21 cellular contexts compared by ENCODE assay signal in genomic region chr2:227420063-227421052, GRCh38. TPM values are rescaled to one million over a fixed set of nuclear protein-coding genes. Genes with fewer than 3 reads are reported as not detected.
A peak's percentile ranks its signal among the peaks of the same experiment; 100 is the strongest.
DNase-seq lines count a peak whose midpoint lies in the region; ATAC-seq, FAIRE-seq and TF ChIP-seq lines count a peak whose summit lies in the region.
"Had no signal": no experiment of that assay in that cellular context is flagged by ENCODE, and none has a peak within 500 bp of the region (broad histone marks: within the 10 kb centered on the region; RNA-seq: fewer than 3 reads in every experiment).

No MANE protein-coding gene starts in this region.

- H3K9ac ChIP-seq in K562 (ENCODE audit: insufficient read depth in 1 of 2, low read depth in 2 of 2, low read length in 2 of 2) = no peak overlapping the region
- H3K9ac ChIP-seq: BLaER1 had no signal

- H3K36me3 ChIP-seq in K562 (ENCODE audit: control insufficient read depth, insufficient read depth, low read length) (no peaks in the 10 kb centered on the region), right lobe of liver (no peaks in the 10 kb centered on the region), upper lobe of left lung (no peaks in the 10 kb centered on the region)
- H3K36me3 ChIP-seq: BLaER1, HAP-1 had no signal

- H3K4me3 Mint-ChIP-seq in stimulated activated naive B cell treated with anti-CD40 and anti-IgM and Interleukin-4, amounts not matched to agents 10 μg/mL and 1 μg/mL and 100 μg/mL, for 72 hours = no peak overlapping the region
- no peak overlapping the region for H3K4me3 Mint-ChIP-seq in activated CD4-positive, alpha-beta T cell treated with anti-CD3 and anti-CD28 coated beads, Interleukin-2, amount 10 ng/mL, durations not matched to agents 24 days and 14 days
- H3K4me3 Mint-ChIP-seq: CD8-positive, alpha-beta T cell had no signal

- 82% methylated on average over 15 of the region's 15 CpGs for WGBS in A549 (ENCODE audit: missing lambda C conversion rate)
- WGBS in K562 (ENCODE audit: insufficient coverage, low coverage, missing lambda C conversion rate) = 58% methylated on average over 11 of the region's 15 CpGs
- 68% methylated on average over 11 of the region's 15 CpGs for WGBS in right lobe of liver (ENCODE audit: insufficient coverage, low coverage, low lambda C conversion rate, missing lambda C conversion rate)
- 85 to 90% methylated on average over 13 to 15 of the region's 15 CpGs for WGBS in upper lobe of left lung, 2 donors

- TF ChIP-seq EP300 in A549 (IDR thresholded peaks at IDR 0.05) (no peak), K562 (IDR thresholded peaks at IDR 0.05; ENCODE audit: low read length) (no peak), upper lobe of left lung (IDR thresholded peaks at IDR 0.05) (no peak)

- no peak for ATAC-seq in A549
- no peak; the same call in 2 of the 3 replicates for ATAC-seq in K562
- ATAC-seq in right lobe of liver = peak in 3 of 4 donors; percentile 34 to 74 (median 39)
- no peak for ATAC-seq in stimulated activated naive B cell treated with anti-CD40 and anti-IgM and Interleukin-4, amounts not matched to agents 10 μg/mL and 1 μg/mL and 100 μg/mL, for 72 hours (replicated peaks)
- no peak for ATAC-seq in upper lobe of left lung (ENCODE audit: low FRiP score in 2 of 2)
- no peak for ATAC-seq in GM19397 (IDR thresholded peaks at IDR 0.05; ENCODE audit: unreplicated experiment)
- ATAC-seq: CD8-positive, alpha-beta T cell had no signal

- no peaks in the 10 kb centered on the region for H3K9me3 ChIP-seq in A549
- H3K9me3 ChIP-seq in K562 (replicated peaks; ENCODE audit: control insufficient read depth, insufficient read depth, low read depth, low read length) = no peaks in the 10 kb centered on the region
- no peaks in the 10 kb centered on the region for H3K9me3 ChIP-seq in right lobe of liver
- no peaks in the 10 kb centered on the region for H3K9me3 ChIP-seq in upper lobe of left lung
- H3K9me3 ChIP-seq: BLaER1, HAP-1 had no signal

- H3K9me3 Mint-ChIP-seq in stimulated activated naive B cell treated with anti-CD40 and anti-IgM and Interleukin-4, amounts not matched to agents 10 μg/mL and 1 μg/mL and 100 μg/mL, for 72 hours = no peaks in the 10 kb centered on the region
- peaks cover 6% of the 10 kb centered on the region for H3K9me3 Mint-ChIP-seq in activated CD4-positive, alpha-beta T cell treated with anti-CD3 and anti-CD28 coated beads, Interleukin-2, amount 10 ng/mL, durations not matched to agents 24 days and 14 days
- H3K9me3 Mint-ChIP-seq: CD8-positive, alpha-beta T cell had no signal

- H3K27ac Mint-ChIP-seq in stimulated activated naive B cell treated with anti-CD40 and anti-IgM and Interleukin-4, amounts not matched to agents 10 μg/mL and 1 μg/mL and 100 μg/mL, for 72 hours = peak overlapping the region; percentile 47
- H3K27ac Mint-ChIP-seq in activated CD4-positive, alpha-beta T cell treated with anti-CD3 and anti-CD28 coated beads, Interleukin-2, amount 10 ng/mL, durations not matched to agents 24 days and 14 days = no peak overlapping the region
- H3K27ac Mint-ChIP-seq: CD8-positive, alpha-beta T cell had no signal

- peak overlapping the region in 1 of 2 experiments; percentile 15; a peak in 2 of 6 replicates for H3K27ac ChIP-seq in A549
- no peak overlapping the region for H3K27ac ChIP-seq in K562 (ENCODE audit: extremely low read depth, low read depth, low read length)
- H3K27ac ChIP-seq in right lobe of liver = no peak overlapping the region
- no peak overlapping the region for H3K27ac ChIP-seq in upper lobe of left lung
- H3K27ac ChIP-seq: 22Rv1, BLaER1, HL-60 had no signal

- no peak for FAIRE-seq in A549 (lab: Jason Lieb, UNC)
- FAIRE-seq in K562 (lab: Jason Lieb, UNC) = no peak

- TF ChIP-seq RAD21 in A549 (conservative IDR thresholded peaks at IDR 0.05 in 1 of 2, IDR thresholded peaks at IDR 0.05 in 1 of 2) (no peak), K562 (CRISPR knock-in tag; conservative IDR thresholded peaks at IDR 0.05 in 1 of 2, IDR thresholded peaks at IDR 0.05 in 1 of 2) (no peak)

- no peaks in the 10 kb centered on the region for H4K20me1 ChIP-seq in K562 (replicated peaks; ENCODE audit: control insufficient read depth, insufficient read depth, low read length)
- H4K20me1 ChIP-seq: BLaER1 had no signal

- H3K4me1 Mint-ChIP-seq in stimulated activated naive B cell treated with anti-CD40 and anti-IgM and Interleukin-4, amounts not matched to agents 10 μg/mL and 1 μg/mL and 100 μg/mL, for 72 hours = peaks cover 22 to 28% of the 10 kb centered on the region in 2 donors
- peaks cover 13% of the 10 kb centered on the region for H3K4me1 Mint-ChIP-seq in activated CD4-positive, alpha-beta T cell treated with anti-CD3 and anti-CD28 coated beads, Interleukin-2, amount 10 ng/mL, durations not matched to agents 24 days and 14 days

- no peaks in the 10 kb centered on the region for H3K79me2 ChIP-seq in K562 (ENCODE audit: control insufficient read depth, insufficient read depth, low read length)

- intact Hi-C loops in K562 (cut with micrococcal nuclease) (no loop called here), right lobe of liver (cut with DNase I) (no loop called here)
- intact Hi-C loops in activated CD4-positive, alpha-beta T cell treated with anti-CD3 and anti-CD28 coated beads, Interleukin-2, amount 10 ng/mL, durations not matched to agents 24 days and 14 days (cut with micrococcal nuclease) = no loop called here

- peaks cover 5 to 6% of the 10 kb centered on the region in 2 donors for H3K27me3 Mint-ChIP-seq in stimulated activated naive B cell treated with anti-CD40 and anti-IgM and Interleukin-4, amounts not matched to agents 10 μg/mL and 1 μg/mL and 100 μg/mL, for 72 hours
- no peaks in the 10 kb centered on the region for H3K27me3 Mint-ChIP-seq in activated CD4-positive, alpha-beta T cell treated with anti-CD3 and anti-CD28 coated beads, Interleukin-2, amount 10 ng/mL, durations not matched to agents 24 days and 14 days

- H3K4me3 ChIP-seq in A549 = no peak overlapping the region
- H3K4me3 ChIP-seq in K562 = no peak overlapping the region
- H3K4me3 ChIP-seq in right lobe of liver = no peak overlapping the region
- H3K4me3 ChIP-seq in upper lobe of left lung = no peak overlapping the region
- H3K4me3 ChIP-seq: BLaER1, HAP-1 had no signal

- no peak for TF ChIP-seq CTCF in A549 (IDR thresholded peaks at IDR 0.05)
- no peak for TF ChIP-seq CTCF in K562 (IDR thresholded peaks at IDR 0.05 in 2 of 3, conservative IDR thresholded peaks at IDR 0.05 in 1 of 3; ENCODE audit: insufficient read depth in 2 of 3, low read depth in 1 of 3, low read length in 3 of 3)
- no peak for TF ChIP-seq CTCF in right lobe of liver (IDR thresholded peaks at IDR 0.05)
- TF ChIP-seq CTCF in upper lobe of left lung (IDR thresholded peaks at IDR 0.05) = no peak

- no peaks in the 10 kb centered on the region for H3K27me3 ChIP-seq in K562 (ENCODE audit: control insufficient read depth in 2 of 2, insufficient read depth in 2 of 2, low read length in 2 of 2)
- H3K27me3 ChIP-seq in right lobe of liver = no peaks in the 10 kb centered on the region
- H3K27me3 ChIP-seq in upper lobe of left lung = no peaks in the 10 kb centered on the region
- H3K27me3 ChIP-seq: BLaER1 had no signal

- peak overlapping the region; percentile 24; the same call in 1 of the 2 replicates for H2AFZ ChIP-seq in K562 (ENCODE audit: low read depth, low read length)

- H3K36me3 Mint-ChIP-seq in stimulated activated naive B cell treated with anti-CD40 and anti-IgM and Interleukin-4, amounts not matched to agents 10 μg/mL and 1 μg/mL and 100 μg/mL, for 72 hours = no peaks in the 10 kb centered on the region
- H3K36me3 Mint-ChIP-seq in activated CD4-positive, alpha-beta T cell treated with anti-CD3 and anti-CD28 coated beads, Interleukin-2, amount 10 ng/mL, durations not matched to agents 24 days and 14 days (ENCODE audit: low read depth) = no peaks in the 10 kb centered on the region
- H3K36me3 Mint-ChIP-seq: CD8-positive, alpha-beta T cell had no signal

- CTCF ChIA-PET in A549 (lab: Yijun Ruan, JAX) (interaction anchor here (0.6 to 1.9 kb wide), 5 partner anchors 9 to 81 kb away, joined by 3 to 9 read pairs (median 3); no protein-coding TSS in a partner anchor), K562 (lab: Yijun Ruan, JAX; ENCODE audit: low intra/inter-chr PET ratio) (no interaction called here)

- TF ChIP-seq POLR2A in A549 (IDR thresholded peaks at IDR 0.05; ENCODE audit: low read length) = no peak
- no peak for TF ChIP-seq POLR2A in K562 (conservative IDR thresholded peaks at IDR 0.05)
- no peak for TF ChIP-seq POLR2A in right lobe of liver (IDR thresholded peaks at IDR 0.05)
- no peak for TF ChIP-seq POLR2A in upper lobe of left lung (IDR thresholded peaks at IDR 0.05)

- no peaks in the 10 kb centered on the region for H3K9me1 ChIP-seq in K562 (ENCODE audit: control insufficient read depth, insufficient read depth, low read length)

- POLR2A ChIA-PET in A549 (lab: Yijun Ruan, JAX) = no interaction called here
- POLR2A ChIA-PET in K562 (lab: Yijun Ruan, JAX) = no interaction called here

- H3K4me1 ChIP-seq in A549 = peaks cover 11% of the 10 kb centered on the region
- H3K4me1 ChIP-seq in K562 (replicated peaks in 1 of 2; ENCODE audit: control insufficient read depth in 2 of 2, insufficient read depth in 2 of 2, low read length in 2 of 2) = no peaks in the 10 kb centered on the region; a peak in 1 of 5 replicates
- H3K4me1 ChIP-seq in right lobe of liver = peaks cover 0 to 3% (median 0%) of the 10 kb centered on the region in 4 donors
- H3K4me1 ChIP-seq in upper lobe of left lung = peaks cover 0 to 9% (median 3%) of the 10 kb centered on the region in 4 donors
- H3K4me1 ChIP-seq: HAP-1 had no signal

- in situ Hi-C loops in K562 (cut with MboI) = no loop called here

- no peak overlapping the region for H3K4me2 ChIP-seq in A549
- no peak overlapping the region for H3K4me2 ChIP-seq in K562 (ENCODE audit: insufficient read depth, low read length)
- H3K4me2 ChIP-seq: BLaER1 had no signal

- no TSS peak for BruUV-seq in K562 (replicated peaks; lab: Mats Ljungman, UMichigan)

- DNase-seq in A549 (ENCODE audit: low read depth in 1 of 2, low spot score in 1 of 2) (no peak), K562 (ENCODE audit: extremely low read depth in 1 of 4, low spot score in 3 of 4) (no peak), right lobe of liver (no peak), upper lobe of left lung (no peak)
- no peak for DNase-seq in stimulated activated naive B cell treated with anti-CD40 and anti-IgM and Interleukin-4, amounts not matched to agents 10 μg/mL and 1 μg/mL and 100 μg/mL, for 72 hours
- no peak for DNase-seq in activated CD4-positive, alpha-beta T cell treated with anti-CD3 and anti-CD28 coated beads, Interleukin-2, amount 10 ng/mL, durations not matched to agents 24 days and 14 days
- DNase-seq: Calu3; CD8-positive, alpha-beta T cell; DMS79 treated with DMSO at 0.1 percent for 48 hours; GF-D8; IMR-90; KBM-7 had no signal

RNA-seq across cellular contexts. Expression of gene SCYGR1, which starts 32.6 kb away (rescaled TPM):
- polyA plus RNA-seq in A549 (2011; rRNA removed) = not detected in 2 replicates
- not detected in 2 replicates for polyA plus RNA-seq in A549 (2012; cell fraction: cytosol; rRNA removed)
- polyA plus RNA-seq in A549 (2012; cell fraction: nucleus; rRNA removed) = not detected in 2 replicates
- not detected in 3 replicates for polyA plus RNA-seq in A549 (2017; fragmentation: RNase III; extraction: RNeasy Plus Mini Kit Qiagen cat#74134 plus additional on column Dnase treatment)
- not detected in 2 replicates for polyA minus RNA-seq in A549 (2011; rRNA and poly(A)+ RNA removed)
- not detected in 2 replicates for total RNA-seq in K562 (2011; cell fraction: chromatin; rRNA removed; ENCODE audit: low replicate concordance)
- total RNA-seq in K562 (2011; cell fraction: nucleolus; rRNA removed) = not detected in 2 replicates
- not detected in 2 replicates for total RNA-seq in K562 (2011; cell fraction: nucleoplasm; rRNA removed)
- not detected in 2 replicates for total RNA-seq in K562 (2014; rRNA removed)
- not detected in 2 replicates for total RNA-seq in K562 (2014; rRNA removed; fragmentation: Illumina TruSeq; extraction: Trizol)
- not detected in 2 replicates for total RNA-seq in K562 (2015; rRNA removed; fragmentation: Illumina TruSeq; extraction: Trizol)
- total RNA-seq in K562 (2021) = not detected in 2 replicates
- polyA plus RNA-seq in K562 (2011; rRNA removed) = not detected in 2 replicates
- not detected in 2 replicates for polyA plus RNA-seq in K562 (2011; cell fraction: cytosol; rRNA removed)
- not detected in 2 replicates for polyA plus RNA-seq in K562 (2011; cell fraction: nucleus; rRNA removed)
- polyA plus RNA-seq in K562 (2012) = not detected in 2 replicates
- not detected in 2 replicates for polyA plus RNA-seq in K562 (2014; fragmentation: Illumina TruSeq; extraction: Trizol)
- polyA plus RNA-seq in K562 (2014; fragmentation: Nextera tagmentation; extraction: Ambion mirVana) = not detected
- not detected in 2 replicates for polyA plus RNA-seq in K562 (2014; rRNA removed)
- not detected in 2 replicates for polyA minus RNA-seq in K562 (2011; rRNA and poly(A)+ RNA removed)
- polyA minus RNA-seq in K562 (2011; cell fraction: cytosol; rRNA and poly(A)+ RNA removed) = not detected in 2 replicates
- polyA minus RNA-seq in K562 (2011; cell fraction: nucleus; rRNA and poly(A)+ RNA removed) = not detected in 2 replicates
- not detected for total RNA-seq in right lobe of liver
- not detected in 2 replicates for total RNA-seq in activated CD4-positive, alpha-beta T cell treated with anti-CD3 and anti-CD28 coated beads, Interleukin-2, amount 10 ng/mL, durations not matched to agents 24 days and 14 days
- total RNA-seq in upper lobe of left lung = not detected
- total RNA-seq: A673; Calu3; CD8-positive, alpha-beta T cell; H4; HT1080; IMR-90 had no signal
- polyA plus RNA-seq: AG04450, IMR-90 had no signal

RNA-seq across cellular contexts. Expression of gene TM4SF20, which starts 41.3 kb away (rescaled TPM):
- 136 and 160 TPM in 2 replicates for polyA plus RNA-seq in A549 (2011; rRNA removed)
- 12.5 and 15.3 TPM in 2 replicates for polyA plus RNA-seq in A549 (2012; cell fraction: cytosol; rRNA removed)
- polyA plus RNA-seq in A549 (2012; cell fraction: nucleus; rRNA removed) = 4.3 and 6.4 TPM in 2 replicates
- polyA plus RNA-seq in A549 (2017; fragmentation: RNase III; extraction: RNeasy Plus Mini Kit Qiagen cat#74134 plus additional on column Dnase treatment) = 37.5 to 59.3 TPM (median 42.7 TPM) in 3 replicates
- polyA minus RNA-seq in A549 (2011; rRNA and poly(A)+ RNA removed) = 47.5 and 54.8 TPM in 2 replicates
- total RNA-seq in K562 (2011; cell fraction: chromatin; rRNA removed; ENCODE audit: low replicate concordance) = not detected in 2 replicates
- not detected in 2 replicates for total RNA-seq in K562 (2011; cell fraction: nucleolus; rRNA removed)
- total RNA-seq in K562 (2011; cell fraction: nucleoplasm; rRNA removed) = not detected in 2 replicates
- total RNA-seq in K562 (2014; rRNA removed) = not detected in 2 replicates
- not detected in 2 replicates for total RNA-seq in K562 (2014; rRNA removed; fragmentation: Illumina TruSeq; extraction: Trizol)
- not detected in 2 replicates for total RNA-seq in K562 (2015; rRNA removed; fragmentation: Illumina TruSeq; extraction: Trizol)
- total RNA-seq in K562 (2021) = not detected in 2 replicates
- not detected in 2 replicates for polyA plus RNA-seq in K562 (2011; rRNA removed)
- polyA plus RNA-seq in K562 (2011; cell fraction: cytosol; rRNA removed) = not detected in 2 replicates
- polyA plus RNA-seq in K562 (2011; cell fraction: nucleus; rRNA removed) = not detected in 2 replicates
- polyA plus RNA-seq in K562 (2012) = not detected in 2 replicates
- polyA plus RNA-seq in K562 (2014; fragmentation: Illumina TruSeq; extraction: Trizol) = not detected in 2 replicates
- polyA plus RNA-seq in K562 (2014; fragmentation: Nextera tagmentation; extraction: Ambion mirVana) = not detected
- polyA plus RNA-seq in K562 (2014; rRNA removed) = not detected in 2 replicates
- not detected in 2 replicates for polyA minus RNA-seq in K562 (2011; rRNA and poly(A)+ RNA removed)
- not detected in 2 replicates for polyA minus RNA-seq in K562 (2011; cell fraction: cytosol; rRNA and poly(A)+ RNA removed)
- polyA minus RNA-seq in K562 (2011; cell fraction: nucleus; rRNA and poly(A)+ RNA removed) = not detected in 2 replicates
- total RNA-seq in right lobe of liver = not detected
- not detected in 2 replicates for total RNA-seq in activated CD4-positive, alpha-beta T cell treated with anti-CD3 and anti-CD28 coated beads, Interleukin-2, amount 10 ng/mL, durations not matched to agents 24 days and 14 days
- not detected for total RNA-seq in upper lobe of left lung
- total RNA-seq: A673; Calu3; CD8-positive, alpha-beta T cell; HT1080 had no signal

RNA-seq across cellular contexts. Expression of gene AGFG1, which starts 51.6 kb away (rescaled TPM):
- polyA plus RNA-seq in A549 (2011; rRNA removed) (384 and 415 TPM in 2 replicates), A549 (2017; fragmentation: RNase III; extraction: RNeasy Plus Mini Kit Qiagen cat#74134 plus additional on column Dnase treatment) (96.9 to 104 TPM (median 100 TPM) in 3 replicates), K562 (2011; rRNA removed) (79.5 and 97.5 TPM in 2 replicates), K562 (2014; fragmentation: Illumina TruSeq; extraction: Trizol) (35.3 and 36.0 TPM in 2 replicates), K562 (2014; fragmentation: Nextera tagmentation; extraction: Ambion mirVana) (10 to 100 TPM; 11.2 to 14.0 TPM), K562 (2014; rRNA removed) (17.1 and 28.7 TPM in 2 replicates)
- 107 and 152 TPM in 2 replicates for polyA plus RNA-seq in A549 (2012; cell fraction: cytosol; rRNA removed)
- 116 and 183 TPM in 2 replicates for polyA plus RNA-seq in A549 (2012; cell fraction: nucleus; rRNA removed)
- polyA minus RNA-seq in A549 (2011; rRNA and poly(A)+ RNA removed) = 677 and 730 TPM in 2 replicates
- 31.0 and 37.9 TPM in 2 replicates for total RNA-seq in K562 (2011; cell fraction: chromatin; rRNA removed; ENCODE audit: low replicate concordance)
- 14.8 and 17.1 TPM in 2 replicates for total RNA-seq in K562 (2011; cell fraction: nucleolus; rRNA removed)
- total RNA-seq in K562 (2011; cell fraction: nucleoplasm; rRNA removed) = 16.6 and 31.9 TPM in 2 replicates
- total RNA-seq in K562 (2014; rRNA removed) (18.1 and 27.0 TPM in 2 replicates), K562 (2014; rRNA removed; fragmentation: Illumina TruSeq; extraction: Trizol) (38.1 and 47.1 TPM in 2 replicates), K562 (2015; rRNA removed; fragmentation: Illumina TruSeq; extraction: Trizol) (37.4 and 37.9 TPM in 2 replicates), K562 (2021) (51.2 and 51.3 TPM in 2 replicates), right lobe of liver (10 to 100 TPM; 25.2 to 70.0 (median 39.5) TPM), upper lobe of left lung (10 to 100 TPM; 24.1 to 99.6 (median 71.2) TPM)
- 88.8 TPM in 2 replicates for polyA plus RNA-seq in K562 (2011; cell fraction: cytosol; rRNA removed)
- polyA plus RNA-seq in K562 (2011; cell fraction: nucleus; rRNA removed) = 65.1 and 73.6 TPM in 2 replicates
- 27.7 and 28.0 TPM in 2 replicates for polyA plus RNA-seq in K562 (2012)
- 120 and 162 TPM in 2 replicates for polyA minus RNA-seq in K562 (2011; rRNA and poly(A)+ RNA removed)
- polyA minus RNA-seq in K562 (2011; cell fraction: cytosol; rRNA and poly(A)+ RNA removed) = 42.0 and 75.2 TPM in 2 replicates
- polyA minus RNA-seq in K562 (2011; cell fraction: nucleus; rRNA and poly(A)+ RNA removed) = 19.5 and 36.4 TPM in 2 replicates
- 221 and 229 TPM in 2 replicates for total RNA-seq in activated CD4-positive, alpha-beta T cell treated with anti-CD3 and anti-CD28 coated beads, Interleukin-2, amount 10 ng/mL, durations not matched to agents 24 days and 14 days

Comparison
In these comparisons a context has a peak if more than half of its experiments do, and no peak if none do; other contexts are left out.
1. ATAC-seq: peak in right lobe of liver (3 of 4); none in A549 (0 of 2), K562 (single experiment), stimulated activated naive B cell treated with anti-CD40 and anti-IgM and Interleukin-4, amounts not matched to agents 10 μg/mL and 1 μg/mL and 100 μg/mL, for 72 hours (0 of 2), upper lobe of left lung (0 of 2) and GM19397 (single experiment).
2. Of the 35 proteins assayed by ChIP-seq in both K562 and A549: peak only in K562: none; only in A549: MAFK; in both: none; in neither: 34.